In genomic region chr15:72865486-72865885, GRCh38 we compare ENCODE assay signal across 16 cellular contexts.
A peak's percentile ranks its signal among the peaks of the same experiment; 100 is the strongest.
DNase-seq lines count a peak whose midpoint lies in the region; ATAC-seq and TF ChIP-seq lines count a peak whose summit lies in the region.
"Had no signal": no experiment of that assay in that cellular context is flagged by ENCODE, and none has a peak within 500 bp of the region (broad histone marks: within the 10 kb centered on the region; RNA-seq: fewer than 3 reads in every experiment).

No MANE protein-coding gene starts in this region.

- in situ Hi-C loops in GM13976 (cut with MboI; ENCODE audit: low sequenced_read_pairs, unreplicated experiment) = no loop called here

- H3K27ac Mint-ChIP-seq in GM23338 = no peak overlapping the region
- H3K27ac Mint-ChIP-seq: CD8-positive, alpha-beta memory T cell had no signal

- no peaks in the 10 kb centered on the region for H3K9me3 ChIP-seq in mucosa of descending colon
- H3K9me3 ChIP-seq: BLaER1, Caco-2 had no signal

- H3K9me2 ChIP-seq in GM23338 (ENCODE audit: insufficient read depth) = 0 out of 2 replicates have a peak, but pooled peaks cover 7% of the 10 kb centered on the region

- H3K79me2 ChIP-seq in GM23338 (replicated peaks; ENCODE audit: insufficient read depth) = no peaks in the 10 kb centered on the region

- peaks cover 3% of the 10 kb centered on the region for H3K27me3 Mint-ChIP-seq in GM23338 (ENCODE audit: insufficient read depth, low read depth, poor library complexity)

- H3K36me3 Mint-ChIP-seq in GM23338 (ENCODE audit: low read depth) = no peaks in the 10 kb centered on the region

- H3K27me3 ChIP-seq in GM23338 (ENCODE audit: insufficient read depth) = no peaks in the 10 kb centered on the region
- H3K27me3 ChIP-seq: BLaER1 had no signal

- no peaks in the 10 kb centered on the region for H3K36me3 ChIP-seq in mucosa of descending colon (ENCODE audit: low read depth)
- no peaks in the 10 kb centered on the region for H3K36me3 ChIP-seq in GM23338 (ENCODE audit: insufficient read depth)
- H3K36me3 ChIP-seq: BLaER1 had no signal

- H3K27ac ChIP-seq in GM23338 (ENCODE audit: low read depth) = no peak overlapping the region
- H3K27ac ChIP-seq: BLaER1, GM23248 had no signal

- H3K4me3 Mint-ChIP-seq in GM23338 = no peak overlapping the region
- H3K4me3 Mint-ChIP-seq: CD8-positive, alpha-beta memory T cell had no signal

- H3F3A ChIP-seq in GM23338 (replicated peaks; ENCODE audit: low read depth) = no peaks in the 10 kb centered on the region

- H2AFZ ChIP-seq in GM23338 = no peak overlapping the region
- H2AFZ ChIP-seq: GM23248 had no signal

- ATAC-seq in mucosa of descending colon (peak; percentile 79), GM23338 (no peak)
- ATAC-seq: HepG2 had no signal

- TF ChIP-seq CTCF in choroid plexus epithelial cell (conservative IDR thresholded peaks at IDR 0.05; ENCODE audit: low read depth, low read length) (no peak), mucosa of descending colon (IDR thresholded peaks at IDR 0.05) (no peak), GM23338 (conservative IDR thresholded peaks at IDR 0.05; ENCODE audit: low read depth in 2 of 2) (no peak), GM13976 (IDR thresholded peaks at IDR 0.05; ENCODE audit: borderline replicate concordance, control extremely low read depth, extremely low read depth, insufficient read depth, missing control alignments) (no peak)

- H3K4me3 ChIP-seq in choroid plexus epithelial cell (ENCODE audit: low read depth, low read length) = no peak overlapping the region
- H3K4me3 ChIP-seq in mucosa of descending colon = no peak overlapping the region
- H3K4me3 ChIP-seq in GM23338 = no peak overlapping the region
- H3K4me3 ChIP-seq: BLaER1, GM23248 had no signal

- DNase-seq in activated CD8-positive, alpha-beta memory T cell treated with anti-CD3 and anti-CD28 coated beads, Interleukin-2, amount 50 U/mL, for 48 hours = peak; percentile 25
- no peak for DNase-seq in activated CD8-positive, alpha-beta memory T cell treated with anti-CD3 and anti-CD28 coated beads, Interleukin-2, amount 50 U/mL, for 4 hours
- DNase-seq in choroid plexus epithelial cell (ENCODE audit: low read depth) (peak; percentile 16), mucosa of descending colon (peak in 1 of 3 donors; percentile 28), NCI-H446 (lab: John Stamatoyannopoulos, UW) (no peak), GM23338 (ENCODE audit: low spot score) (no peak), GM13976 (ENCODE audit: low spot score) (no peak)
- DNase-seq: 8988T; AML-193; Caco-2; CD8-positive, alpha-beta memory T cell; GF-D8; H7 had no signal

- no peaks in the 10 kb centered on the region for H4K20me1 ChIP-seq in GM23338 (replicated peaks; ENCODE audit: insufficient read depth)
- H4K20me1 ChIP-seq: BLaER1 had no signal

- H3K4me1 Mint-ChIP-seq in GM23338 = no peaks in the 10 kb centered on the region
- H3K4me1 Mint-ChIP-seq: CD8-positive, alpha-beta memory T cell had no signal

- H3K4me1 ChIP-seq in mucosa of descending colon (ENCODE audit: low read depth) (no peaks in the 10 kb centered on the region), GM23338 (ENCODE audit: insufficient read depth) (no peaks in the 10 kb centered on the region)
- H3K4me1 ChIP-seq: BLaER1, Caco-2 had no signal

- H3K9me3 Mint-ChIP-seq in GM23338 = no peaks in the 10 kb centered on the region

- no peak overlapping the region for H3K4me2 ChIP-seq in GM23338
- H3K4me2 ChIP-seq: BLaER1 had no signal

- intact Hi-C loops in mucosa of descending colon (cut with DNase I, micrococcal nuclease) = no loop called here

TF ChIP-seq in GM23338, 12 proteins besides CTCF, POLR2A, EP300 and RAD21:
- TF ChIP-seq ZNF114 (CRISPR knock-in tag; IDR thresholded peaks at IDR 0.05) (no peak), JUNB (IDR thresholded peaks at IDR 0.05; ENCODE audit: unreplicated experiment) (no peak), ZNF331 (CRISPR knock-in tag; IDR thresholded peaks at IDR 0.05; ENCODE audit: low read depth) (no peak), EZH2 (IDR thresholded peaks at IDR 0.05; ENCODE audit: low read depth, unreplicated experiment) (no peak), EZH2phosphoT487 (IDR thresholded peaks at IDR 0.05; ENCODE audit: unreplicated experiment) (no peak), STAT1 (IDR thresholded peaks at IDR 0.05; ENCODE audit: unreplicated experiment) (no peak)
- TF ChIP-seq, protein P1, sequence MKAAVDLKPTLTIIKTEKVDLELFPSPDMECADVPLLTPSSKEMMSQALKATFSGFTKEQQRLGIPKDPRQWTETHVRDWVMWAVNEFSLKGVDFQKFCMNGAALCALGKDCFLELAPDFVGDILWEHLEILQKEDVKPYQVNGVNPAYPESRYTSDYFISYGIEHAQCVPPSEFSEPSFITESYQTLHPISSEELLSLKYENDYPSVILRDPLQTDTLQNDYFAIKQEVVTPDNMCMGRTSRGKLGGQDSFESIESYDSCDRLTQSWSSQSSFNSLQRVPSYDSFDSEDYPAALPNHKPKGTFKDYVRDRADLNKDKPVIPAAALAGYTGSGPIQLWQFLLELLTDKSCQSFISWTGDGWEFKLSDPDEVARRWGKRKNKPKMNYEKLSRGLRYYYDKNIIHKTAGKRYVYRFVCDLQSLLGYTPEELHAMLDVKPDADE (IDR thresholded peaks at IDR 0.05) = no peak

Comparison
In these comparisons a context has a peak if more than half of its experiments do, and no peak if none do; other contexts are left out.
1. DNase-seq: peak in activated CD8-positive, alpha-beta memory T cell treated with anti-CD3 and anti-CD28 coated beads, Interleukin-2, amount 50 U/mL, for 48 hours (single experiment) and choroid plexus epithelial cell (single experiment); none in activated CD8-positive, alpha-beta memory T cell treated with anti-CD3 and anti-CD28 coated beads, Interleukin-2, amount 50 U/mL, for 4 hours (single experiment), NCI-H446 (0 of 2), GM23338 (single experiment) and GM13976 (single experiment).